1 cellular context compared by ENCODE assay signal in genomic region chr18:48878471-48878870, GRCh38.
TF ChIP-seq lines count a peak whose summit lies in the region.

No MANE protein-coding gene starts in this region.

TF ChIP-seq in GM23338, 12 proteins besides CTCF, POLR2A, EP300 and RAD21 (continued from another document):
- TF ChIP-seq ZNF462 (CRISPR knock-in tag; IDR thresholded peaks at IDR 0.05): no peak
- no peak for TF ChIP-seq STAT1 (IDR thresholded peaks at IDR 0.05; ENCODE audit: unreplicated experiment)
- TF ChIP-seq POLR2AphosphoS5 (IDR thresholded peaks at IDR 0.05; ENCODE audit: low read depth): no peak
- no peak for TF ChIP-seq JUNB (IDR thresholded peaks at IDR 0.05; ENCODE audit: unreplicated experiment)
- TF ChIP-seq NANOG (IDR thresholded peaks at IDR 0.05; ENCODE audit: borderline replicate concordance): no peak
- TF ChIP-seq, protein P1, sequence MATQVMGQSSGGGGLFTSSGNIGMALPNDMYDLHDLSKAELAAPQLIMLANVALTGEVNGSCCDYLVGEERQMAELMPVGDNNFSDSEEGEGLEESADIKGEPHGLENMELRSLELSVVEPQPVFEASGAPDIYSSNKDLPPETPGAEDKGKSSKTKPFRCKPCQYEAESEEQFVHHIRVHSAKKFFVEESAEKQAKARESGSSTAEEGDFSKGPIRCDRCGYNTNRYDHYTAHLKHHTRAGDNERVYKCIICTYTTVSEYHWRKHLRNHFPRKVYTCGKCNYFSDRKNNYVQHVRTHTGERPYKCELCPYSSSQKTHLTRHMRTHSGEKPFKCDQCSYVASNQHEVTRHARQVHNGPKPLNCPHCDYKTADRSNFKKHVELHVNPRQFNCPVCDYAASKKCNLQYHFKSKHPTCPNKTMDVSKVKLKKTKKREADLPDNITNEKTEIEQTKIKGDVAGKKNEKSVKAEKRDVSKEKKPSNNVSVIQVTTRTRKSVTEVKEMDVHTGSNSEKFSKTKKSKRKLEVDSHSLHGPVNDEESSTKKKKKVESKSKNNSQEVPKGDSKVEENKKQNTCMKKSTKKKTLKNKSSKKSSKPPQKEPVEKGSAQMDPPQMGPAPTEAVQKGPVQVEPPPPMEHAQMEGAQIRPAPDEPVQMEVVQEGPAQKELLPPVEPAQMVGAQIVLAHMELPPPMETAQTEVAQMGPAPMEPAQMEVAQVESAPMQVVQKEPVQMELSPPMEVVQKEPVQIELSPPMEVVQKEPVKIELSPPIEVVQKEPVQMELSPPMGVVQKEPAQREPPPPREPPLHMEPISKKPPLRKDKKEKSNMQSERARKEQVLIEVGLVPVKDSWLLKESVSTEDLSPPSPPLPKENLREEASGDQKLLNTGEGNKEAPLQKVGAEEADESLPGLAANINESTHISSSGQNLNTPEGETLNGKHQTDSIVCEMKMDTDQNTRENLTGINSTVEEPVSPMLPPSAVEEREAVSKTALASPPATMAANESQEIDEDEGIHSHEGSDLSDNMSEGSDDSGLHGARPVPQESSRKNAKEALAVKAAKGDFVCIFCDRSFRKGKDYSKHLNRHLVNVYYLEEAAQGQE (IDR thresholded peaks at IDR 0.05; ENCODE audit: unreplicated experiment): no peak
- TF ChIP-seq EZH2 (IDR thresholded peaks at IDR 0.05; ENCODE audit: low read depth, unreplicated experiment): no peak
- TF ChIP-seq ZNF331 (CRISPR knock-in tag; IDR thresholded peaks at IDR 0.05; ENCODE audit: low read depth): no peak
TF ChIP-seq in GM23338: peak in this region for 0.
